26 cellular contexts compared by ENCODE assay signal in the genomic region with DNA sequence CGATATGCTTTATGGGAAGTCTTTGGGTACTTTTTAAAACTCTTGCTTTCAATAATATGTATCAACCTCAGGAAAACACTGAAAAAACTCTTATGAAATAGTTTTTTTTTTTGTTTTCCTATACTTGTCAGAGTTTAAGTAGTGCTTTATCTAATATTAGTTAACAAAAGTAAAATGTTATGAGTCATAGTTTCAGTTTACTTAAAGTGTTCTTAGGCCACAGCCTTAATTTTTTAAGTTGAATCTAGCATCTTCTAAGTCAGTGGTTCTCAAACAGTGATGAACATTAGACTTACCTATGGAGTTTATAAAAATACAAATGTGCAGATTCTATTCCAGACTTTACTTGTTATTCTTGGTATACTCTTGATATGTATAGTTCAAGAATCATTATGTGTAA. TPM values are rescaled to one million over a fixed set of nuclear protein-coding genes. Genes with fewer than 3 reads are reported as not detected.
"Had no signal": no experiment of that assay in that cellular context is flagged by ENCODE, and none has a peak within 500 bp of the region (broad histone marks: within the 10 kb centered on the region; RNA-seq: fewer than 3 reads in every experiment).

No MANE protein-coding gene starts in this region.

- DNase-seq: activated CD4-positive, alpha-beta memory T cell treated with anti-CD3 and anti-CD28 coated beads, Interleukin-2, amount 10 ng/mL, durations not matched to agents 7 days and 5 days; activated CD4-positive, alpha-beta T cell treated with anti-CD3 and anti-CD28 coated beads for 36 hours; activated CD4-positive, alpha-beta T cell treated with anti-CD3 and anti-CD28 coated beads, Interleukin-2, amount 50 U/mL, for 1 hour; activated CD4-positive, CD25-positive, alpha-beta regulatory T cell; activated gamma-delta T cell; activated naive CD4-positive, alpha-beta T cell treated with anti-CD3 and anti-CD28 coated beads for 36 hours; activated naive CD8-positive, alpha-beta T cell treated with anti-CD3 and anti-CD28 coated beads for 36 hours; activated T-cell treated with anti-CD3 and anti-CD28 coated beads for 4 hours; activated T-cell treated with anti-CD3 and anti-CD28 coated beads, Interleukin-2, amount 50 U/mL, for 48 hours; anterior cingulate cortex; Kasumi-1; KBM-7; NCI-H1105 treated with DMSO at 0.1 percent for 48 hours; NCI-H1436 treated with DMSO at 0.1 percent for 48 hours; NCI-H187; NCI-H2081; NCI-H510A treated with DMSO at 0.1 percent for 48 hours; NCI-H69; PC-9; SIG-M5; T-helper 17 cell; T1000 had no signal

- H3K4me3 ChIP-seq: breast epithelium, PC-9 had no signal

- H3K36me3 ChIP-seq: breast epithelium had no signal

- ATAC-seq: activated CD4-positive, alpha-beta T cell treated with anti-CD3 and anti-CD28 coated beads for 36 hours; activated T-helper 17 cell treated with anti-CD3 and anti-CD28 coated beads, Interleukin-2, amount 50 U/mL, for 72 hours; T-helper 17 cell had no signal

- H3K9me3 ChIP-seq: breast epithelium had no signal

- H3K4me1 ChIP-seq: breast epithelium had no signal

- H3K27ac ChIP-seq: breast epithelium, PC-9, VCaP had no signal

- H3K27me3 ChIP-seq: breast epithelium had no signal

- H3K4me2 ChIP-seq: PC-9 had no signal

- H2AFZ ChIP-seq: PC-9 had no signal

RNA-seq across cellular contexts. Expression of a gene that starts 26.3 kb away (rescaled TPM):
- total RNA-seq: activated CD4-positive, alpha-beta memory T cell treated with anti-CD3 and anti-CD28 coated beads, Interleukin-2, amount 10 ng/mL, durations not matched to agents 7 days and 5 days; activated CD4-positive, alpha-beta T cell treated with anti-CD3 and anti-CD28 coated beads for 36 hours; activated CD8-positive, alpha-beta memory T cell treated with anti-CD3 and anti-CD28 coated beads for 36 hours; activated naive CD4-positive, alpha-beta T cell treated with anti-CD3 and anti-CD28 coated beads for 36 hours; activated naive CD8-positive, alpha-beta T cell treated with anti-CD3 and anti-CD28 coated beads for 36 hours; activated T-helper 17 cell treated with anti-CD3 and anti-CD28 coated beads, Interleukin-2, amount 50 U/mL, for 72 hours; T-helper 17 cell had no signal
